24 cellular contexts compared by ENCODE assay signal in genomic region chr19:55196803-55197202, GRCh38. TPM values are rescaled to one million over a fixed set of nuclear protein-coding genes. Genes with fewer than 3 reads are reported as not detected.
DNase-seq lines count a peak whose midpoint lies in the region; ATAC-seq, FAIRE-seq and TF ChIP-seq lines count a peak whose summit lies in the region.
"Had no signal": no experiment of that assay in that cellular context is flagged by ENCODE, and none has a peak within 500 bp of the region (broad histone marks: within the 10 kb centered on the region; RNA-seq: fewer than 3 reads in every experiment).

No MANE protein-coding gene starts in this region.

- H3K36me3 ChIP-seq in HepG2 (replicated peaks in 1 of 2; ENCODE audit: control insufficient read depth in 1 of 2, insufficient read depth in 2 of 2, low read length in 2 of 2) (peaks cover 22 to 63% of the 10 kb centered on the region in 2 experiments), right lobe of liver (peaks cover 0 to 8% (median 3%) of the 10 kb centered on the region in 4 donors), osteoblast (ENCODE audit: insufficient read depth, low read length) (no peaks in the 10 kb centered on the region), SJCRH30 (no peaks in the 10 kb centered on the region)

- CTCF ChIA-PET in HepG2 (lab: Yijun Ruan, JAX; ENCODE audit: low intra/inter-chr PET ratio, low total read pairs) = no interaction called here

- H3K79me2 ChIP-seq in HepG2 (ENCODE audit: insufficient read depth, low read length) (no peaks in the 10 kb centered on the region), osteoblast (ENCODE audit: insufficient read depth, low read length) (no peaks in the 10 kb centered on the region)

- no peak overlapping the region for H3K4me3 ChIP-seq in HepG2 (replicated peaks in 1 of 3; ENCODE audit: insufficient read depth in 1 of 3, low read depth in 2 of 3, low read length in 3 of 3)
- H3K4me3 ChIP-seq in right lobe of liver = no peak overlapping the region
- no peak overlapping the region for H3K4me3 ChIP-seq in osteoblast (ENCODE audit: insufficient read depth, low read length)
- no peak overlapping the region for H3K4me3 ChIP-seq in SJCRH30

- peaks cover under 1% of the 10 kb centered on the region; the same call in 1 of the 2 replicates for H4K20me1 ChIP-seq in HepG2 (ENCODE audit: insufficient read depth, low read length)
- H4K20me1 ChIP-seq in osteoblast (ENCODE audit: insufficient read depth, low read length) = no peaks in the 10 kb centered on the region

- in situ Hi-C loops in HepG2 (cut with HindIII; ENCODE audit: extremely low pct_ligation_motif_present, low pct_unique_long_range_greater_than_20kb) = no loop called here

- H3K9me3 ChIP-seq in HepG2 (ENCODE audit: low read length) = no peaks in the 10 kb centered on the region
- H3K9me3 ChIP-seq in right lobe of liver = no peaks in the 10 kb centered on the region
- H3K9me3 ChIP-seq in osteoblast (ENCODE audit: low read depth, low read length) = no peaks in the 10 kb centered on the region
- H3K9me3 ChIP-seq in SJCRH30 (replicated peaks) = no peaks in the 10 kb centered on the region

- H3K27ac ChIP-seq in HepG2 (ENCODE audit: extremely low read length, insufficient read depth, low read length) = no peak overlapping the region
- no peak overlapping the region for H3K27ac ChIP-seq in right lobe of liver
- H3K27ac ChIP-seq in osteoblast (ENCODE audit: low read depth, low read length) = no peak overlapping the region
- H3K27ac ChIP-seq in SJCRH30 = no peak overlapping the region

- TF ChIP-seq EP300 in HepG2 (IDR thresholded peaks at IDR 0.05; ENCODE audit: low read depth in 2 of 2, low read length in 2 of 2) (no peak), HepG2 (CRISPR knock-in tag; IDR thresholded peaks at IDR 0.05; ENCODE audit: borderline replicate concordance) (no peak)

- TSS peak; percentile 29 for BruUV-seq in HepG2 (replicated peaks; lab: Mats Ljungman, UMichigan)

- no peak for TF ChIP-seq RAD21 in HepG2 (CRISPR knock-in tag; IDR thresholded peaks at IDR 0.05)

- TF ChIP-seq CTCF in HepG2 (CRISPR knock-in tag; IDR thresholded peaks at IDR 0.05) = no peak
- no peak for TF ChIP-seq CTCF in right lobe of liver (IDR thresholded peaks at IDR 0.05)
- no peak for TF ChIP-seq CTCF in osteoblast (IDR thresholded peaks at IDR 0.05; ENCODE audit: extremely low read depth, low read depth, low read length)

- POLR2A ChIA-PET in HepG2 (lab: Yijun Ruan, JAX) = interaction anchor here (0.5 to 6.1 kb wide), 5 partner anchors 8 to 142 kb away, joined by 3 to 28 read pairs (median 3); partner anchors contain the start of gene PTPRH

- no peak overlapping the region for H2AFZ ChIP-seq in HepG2 (ENCODE audit: low read length)
- no peak overlapping the region for H2AFZ ChIP-seq in osteoblast (ENCODE audit: low read length)

- H3K27me3 ChIP-seq in HepG2 (ENCODE audit: control insufficient read depth in 1 of 2, insufficient read depth in 2 of 2, low read length in 2 of 2) (no peaks in the 10 kb centered on the region), right lobe of liver (no peaks in the 10 kb centered on the region), osteoblast (ENCODE audit: insufficient read depth, low read length) (no peaks in the 10 kb centered on the region), SJCRH30 (no peaks in the 10 kb centered on the region)

- 95% methylated on average over 9 of the region's 10 CpGs for WGBS in HepG2 (ENCODE audit: low lambda C conversion rate)
- WGBS in right lobe of liver (ENCODE audit: insufficient coverage, low coverage, low lambda C conversion rate, missing lambda C conversion rate) = 90% methylated on average over 7 of the region's 10 CpGs

- DNase-seq in HepG2 (ENCODE audit: low spot score) (no peak), right lobe of liver (no peak), NAMALWA (ENCODE audit: low spot score) (peak; percentile 51), SW480 (ENCODE audit: low spot score) (peak; percentile 33), osteoblast (ENCODE audit: insufficient read length, low spot score, missing footprints) (peak; percentile 77), SJCRH30 (no peak)
- DNase-seq: activated CD4-positive, alpha-beta T cell treated with anti-CD3 and anti-CD28 coated beads for 48 hours; activated naive CD4-positive, alpha-beta T cell treated with anti-CD3 and anti-CD28 coated beads, Interleukin-2, amount 10 ng/mL, durations not matched to agents 7 days and 5 days; cortex of kidney; GOT3; NCI-H1694; NCI-H226; retina; Right ventricle myocardium superior; stimulated activated CD4-positive, alpha-beta T cell treated with anti-CD3 and anti-CD28 coated beads, Interleukin-2, amount 100 ng/mL, for 48 hours; stimulated activated naive B cell treated with anti-CD40 and anti-IgM and Interleukin-4, amounts not matched to agents 10 μg/mL and 1 μg/mL and 100 μg/mL, for 72 hours; T-cell had no signal

- ATAC-seq in HepG2 (no peak), right lobe of liver (no peak), HG03565 (IDR thresholded peaks at IDR 0.05; ENCODE audit: unreplicated experiment) (no peak), GM21717 (IDR thresholded peaks at IDR 0.05; ENCODE audit: unreplicated experiment) (no peak)

- FAIRE-seq in HepG2 (lab: Jason Lieb, UNC) = no peak
- FAIRE-seq: endometrium, GM12891 had no signal

- TF ChIP-seq POLR2A in HepG2 (IDR thresholded peaks at IDR 0.05; ENCODE audit: insufficient read depth in 1 of 2, low read depth in 2 of 2, low read length in 2 of 2) = no peak
- TF ChIP-seq POLR2A in right lobe of liver (IDR thresholded peaks at IDR 0.05) = no peak

- H3K9ac ChIP-seq in HepG2 (ENCODE audit: insufficient read depth, low read depth, low read length) = no peak overlapping the region

- intact Hi-C loops in HepG2 (cut with micrococcal nuclease; ENCODE audit: unreplicated experiment) = loop anchor here (1.0 kb wide), 1 partner anchor 19 kb away; no protein-coding TSS in a partner anchor
- intact Hi-C loops in right lobe of liver (cut with DNase I) = loop anchor here in 1 of 2 donors (10.0 kb wide), 1 partner anchor 58 kb away; the partner anchor contains the start of gene PPP6R1

- H3K4me2 ChIP-seq in HepG2 (ENCODE audit: low read depth, low read length) (no peak overlapping the region), osteoblast (ENCODE audit: insufficient read depth, low read length) (no peak overlapping the region)

- H3K4me1 ChIP-seq in HepG2 (ENCODE audit: insufficient read depth, low read length) = no peaks in the 10 kb centered on the region
- H3K4me1 ChIP-seq in right lobe of liver = no peaks in the 10 kb centered on the region
- H3K4me1 ChIP-seq in osteoblast (ENCODE audit: insufficient read depth, low read length) = no peaks in the 10 kb centered on the region
- H3K4me1 ChIP-seq in SJCRH30 = no peaks in the 10 kb centered on the region

RNA-seq across cellular contexts. Expression of gene PTPRH, which starts 12.5 kb away (rescaled TPM):
- 9.9 and 14.7 TPM in 2 replicates for total RNA-seq in HepG2 (2016; rRNA removed; fragmentation: Illumina TruSeq; extraction: Trizol)
- total RNA-seq in HepG2 (2016; cell fraction: cytosol; rRNA removed; fragmentation: Illumina TruSeq; extraction: Trizol; ENCODE audit: low read depth) = 1.9 and 2.0 TPM in 2 replicates
- 8.4 and 15.2 TPM in 2 replicates for total RNA-seq in HepG2 (2016; cell fraction: insoluble cytoplasmic fraction; rRNA removed; fragmentation: Illumina TruSeq; extraction: Trizol)
- total RNA-seq in HepG2 (2016; cell fraction: membrane; rRNA removed; fragmentation: Illumina TruSeq; extraction: Trizol) = 5.0 and 5.3 TPM in 2 replicates
- 13.3 and 16.9 TPM in 2 replicates for total RNA-seq in HepG2 (2016; cell fraction: nucleus; rRNA removed; fragmentation: Illumina TruSeq; extraction: Trizol)
- polyA plus RNA-seq in HepG2 (2011; rRNA removed) = 125 and 166 TPM in 2 replicates
- 78.8 and 83.6 TPM in 2 replicates for polyA plus RNA-seq in HepG2 (2011; cell fraction: cytosol; rRNA removed)
- 220 and 225 TPM in 2 replicates for polyA plus RNA-seq in HepG2 (2011; cell fraction: nucleus; rRNA removed)
- 52.4 and 60.5 TPM in 2 replicates for polyA plus RNA-seq in HepG2 (2012)
- polyA plus RNA-seq in HepG2 (2016; cell fraction: cytosol; fragmentation: Illumina TruSeq; extraction: Trizol; ENCODE audit: low read depth) = 0.66 and 0.80 TPM in 2 replicates
- polyA plus RNA-seq in HepG2 (2016; cell fraction: insoluble cytoplasmic fraction; fragmentation: Illumina TruSeq; extraction: Trizol; ENCODE audit: low read depth) = 5.8 and 6.3 TPM in 2 replicates
- 1.2 and 2.2 TPM in 2 replicates for polyA plus RNA-seq in HepG2 (2016; cell fraction: membrane; fragmentation: Illumina TruSeq; extraction: Trizol; ENCODE audit: low read depth)
- 19.3 and 22.0 TPM in 2 replicates for polyA plus RNA-seq in HepG2 (2016; cell fraction: nucleus; fragmentation: Illumina TruSeq; extraction: Trizol; ENCODE audit: insufficient read depth, low read depth)
- 4.3 and 150 TPM in 2 replicates for polyA minus RNA-seq in HepG2 (2011; rRNA and poly(A)+ RNA removed; ENCODE audit: low replicate concordance)
- 36.0 and 38.7 TPM in 2 replicates for polyA minus RNA-seq in HepG2 (2011; cell fraction: cytosol; rRNA and poly(A)+ RNA removed)
- polyA minus RNA-seq in HepG2 (2011; cell fraction: nucleus; rRNA and poly(A)+ RNA removed) = 84.6 and 100 TPM in 2 replicates
- total RNA-seq in right lobe of liver = 10 to 100 TPM in 3 of 6 experiments, 1 to 10 TPM in 3; 4.2 to 25.9 (median 12.9) TPM
- total RNA-seq in osteoblast = 0.88 and 1.1 TPM in 2 replicates
- 0.94 and 1.4 TPM in 2 replicates for total RNA-seq in SJCRH30 (2014; rRNA removed; shearing (Covaris generic))
- total RNA-seq: temporal lobe had no signal

RNA-seq across cellular contexts. Expression of gene SYT5, which starts 16.7 kb away (rescaled TPM):
- total RNA-seq in HepG2 (2016; rRNA removed; fragmentation: Illumina TruSeq; extraction: Trizol) (not detected in 2 replicates), right lobe of liver (1 to 10 TPM in 1 of 6 experiments, under 1 TPM in 1, not detected in 4; 0.06 to 1.7 TPM), osteoblast (not detected in 2 replicates)
- total RNA-seq in HepG2 (2016; cell fraction: cytosol; rRNA removed; fragmentation: Illumina TruSeq; extraction: Trizol; ENCODE audit: low read depth) = not detected in 2 replicates
- not detected in 2 replicates for total RNA-seq in HepG2 (2016; cell fraction: insoluble cytoplasmic fraction; rRNA removed; fragmentation: Illumina TruSeq; extraction: Trizol)
- not detected in 2 replicates for total RNA-seq in HepG2 (2016; cell fraction: membrane; rRNA removed; fragmentation: Illumina TruSeq; extraction: Trizol)
- total RNA-seq in HepG2 (2016; cell fraction: nucleus; rRNA removed; fragmentation: Illumina TruSeq; extraction: Trizol) = 0.12 TPM in 1 of 2 replicates, not detected in the other
- 0.04 TPM in 1 of 2 replicates, not detected in the other for polyA plus RNA-seq in HepG2 (2011; rRNA removed)
- 0.11 TPM in 1 of 2 replicates, not detected in the other for polyA plus RNA-seq in HepG2 (2011; cell fraction: cytosol; rRNA removed)
- 0.87 and 0.90 TPM in 2 replicates for polyA plus RNA-seq in HepG2 (2011; cell fraction: nucleus; rRNA removed)
- 0.24 and 0.25 TPM in 2 replicates for polyA plus RNA-seq in HepG2 (2012)
- not detected in 2 replicates for polyA plus RNA-seq in HepG2 (2016; cell fraction: cytosol; fragmentation: Illumina TruSeq; extraction: Trizol; ENCODE audit: low read depth)
- not detected in 2 replicates for polyA plus RNA-seq in HepG2 (2016; cell fraction: insoluble cytoplasmic fraction; fragmentation: Illumina TruSeq; extraction: Trizol; ENCODE audit: low read depth)
- polyA plus RNA-seq in HepG2 (2016; cell fraction: membrane; fragmentation: Illumina TruSeq; extraction: Trizol; ENCODE audit: low read depth) = not detected in 2 replicates
- polyA plus RNA-seq in HepG2 (2016; cell fraction: nucleus; fragmentation: Illumina TruSeq; extraction: Trizol; ENCODE audit: insufficient read depth, low read depth) = not detected in 2 replicates
- 0.05 and 0.52 TPM in 2 replicates for polyA minus RNA-seq in HepG2 (2011; rRNA and poly(A)+ RNA removed; ENCODE audit: low replicate concordance)
- not detected in 2 replicates for polyA minus RNA-seq in HepG2 (2011; cell fraction: cytosol; rRNA and poly(A)+ RNA removed)
- 0.62 and 2.8 TPM in 2 replicates for polyA minus RNA-seq in HepG2 (2011; cell fraction: nucleus; rRNA and poly(A)+ RNA removed)
- total RNA-seq in SJCRH30 (2014; rRNA removed; shearing (Covaris generic)) = 0.36 TPM in 1 of 2 replicates, not detected in the other
- total RNA-seq: Right ventricle myocardium superior had no signal

RNA-seq across cellular contexts. Expression of gene DNAAF3, which starts 30.4 kb away (rescaled TPM):
- 0.40 and 0.41 TPM in 2 replicates for total RNA-seq in HepG2 (2016; rRNA removed; fragmentation: Illumina TruSeq; extraction: Trizol)
- 0.40 TPM in 1 of 2 replicates, not detected in the other for total RNA-seq in HepG2 (2016; cell fraction: cytosol; rRNA removed; fragmentation: Illumina TruSeq; extraction: Trizol; ENCODE audit: low read depth)
- total RNA-seq in HepG2 (2016; cell fraction: insoluble cytoplasmic fraction; rRNA removed; fragmentation: Illumina TruSeq; extraction: Trizol) = 0.17 and 0.30 TPM in 2 replicates
- total RNA-seq in HepG2 (2016; cell fraction: membrane; rRNA removed; fragmentation: Illumina TruSeq; extraction: Trizol) = 0.17 and 0.34 TPM in 2 replicates
- total RNA-seq in HepG2 (2016; cell fraction: nucleus; rRNA removed; fragmentation: Illumina TruSeq; extraction: Trizol) = 0.66 and 1.1 TPM in 2 replicates
- polyA plus RNA-seq in HepG2 (2011; rRNA removed) = 0.30 and 0.33 TPM in 2 replicates
- 0.12 and 0.27 TPM in 2 replicates for polyA plus RNA-seq in HepG2 (2011; cell fraction: cytosol; rRNA removed)
- 1.0 and 1.6 TPM in 2 replicates for polyA plus RNA-seq in HepG2 (2011; cell fraction: nucleus; rRNA removed)
- 0.24 and 0.31 TPM in 2 replicates for polyA plus RNA-seq in HepG2 (2012)
- polyA plus RNA-seq in HepG2 (2016; cell fraction: cytosol; fragmentation: Illumina TruSeq; extraction: Trizol; ENCODE audit: low read depth) = 0.28 TPM in 1 of 2 replicates, not detected in the other
- 0.41 and 0.73 TPM in 2 replicates for polyA plus RNA-seq in HepG2 (2016; cell fraction: insoluble cytoplasmic fraction; fragmentation: Illumina TruSeq; extraction: Trizol; ENCODE audit: low read depth)
- not detected in 2 replicates for polyA plus RNA-seq in HepG2 (2016; cell fraction: membrane; fragmentation: Illumina TruSeq; extraction: Trizol; ENCODE audit: low read depth)
- polyA plus RNA-seq in HepG2 (2016; cell fraction: nucleus; fragmentation: Illumina TruSeq; extraction: Trizol; ENCODE audit: insufficient read depth, low read depth) = 1.1 and 1.9 TPM in 2 replicates
- polyA minus RNA-seq in HepG2 (2011; rRNA and poly(A)+ RNA removed; ENCODE audit: low replicate concordance) = 0.06 and 16.2 TPM in 2 replicates
- polyA minus RNA-seq in HepG2 (2011; cell fraction: cytosol; rRNA and poly(A)+ RNA removed) = not detected in 2 replicates
- 0.26 TPM in 1 of 2 replicates, not detected in the other for polyA minus RNA-seq in HepG2 (2011; cell fraction: nucleus; rRNA and poly(A)+ RNA removed)
- 1 to 10 TPM in 2 of 6 experiments, under 1 TPM in 4; 0.22 to 4.3 (median 0.49) TPM for total RNA-seq in right lobe of liver
- total RNA-seq in osteoblast = 0.59 and 0.72 TPM in 2 replicates
- total RNA-seq in SJCRH30 (2014; rRNA removed; shearing (Covaris generic)) = 9.1 and 14.0 TPM in 2 replicates
- total RNA-seq: T-cell had no signal

RNA-seq across cellular contexts. Expression of gene TMEM86B, which starts 31.8 kb away (rescaled TPM):
- total RNA-seq in HepG2 (2016; rRNA removed; fragmentation: Illumina TruSeq; extraction: Trizol) (6.0 and 9.6 TPM in 2 replicates), right lobe of liver (10 to 100 TPM in 5 of 6 experiments, 1 to 10 TPM in 1; 8.8 to 22.2 (median 14.0) TPM), osteoblast (1.5 and 2.5 TPM in 2 replicates)
- total RNA-seq in HepG2 (2016; cell fraction: cytosol; rRNA removed; fragmentation: Illumina TruSeq; extraction: Trizol; ENCODE audit: low read depth) = 9.6 and 12.1 TPM in 2 replicates
- total RNA-seq in HepG2 (2016; cell fraction: insoluble cytoplasmic fraction; rRNA removed; fragmentation: Illumina TruSeq; extraction: Trizol) = 6.1 and 10.1 TPM in 2 replicates
- total RNA-seq in HepG2 (2016; cell fraction: membrane; rRNA removed; fragmentation: Illumina TruSeq; extraction: Trizol) = 13.1 and 18.6 TPM in 2 replicates
- 7.1 and 10.0 TPM in 2 replicates for total RNA-seq in HepG2 (2016; cell fraction: nucleus; rRNA removed; fragmentation: Illumina TruSeq; extraction: Trizol)
- polyA plus RNA-seq in HepG2 (2011; rRNA removed) = 7.7 and 10.7 TPM in 2 replicates
- 6.2 and 9.1 TPM in 2 replicates for polyA plus RNA-seq in HepG2 (2011; cell fraction: cytosol; rRNA removed)
- polyA plus RNA-seq in HepG2 (2011; cell fraction: nucleus; rRNA removed) = 66.7 and 95.0 TPM in 2 replicates
- 16.2 and 16.6 TPM in 2 replicates for polyA plus RNA-seq in HepG2 (2012)
- 22.1 and 25.3 TPM in 2 replicates for polyA plus RNA-seq in HepG2 (2016; cell fraction: cytosol; fragmentation: Illumina TruSeq; extraction: Trizol; ENCODE audit: low read depth)
- 8.1 and 13.8 TPM in 2 replicates for polyA plus RNA-seq in HepG2 (2016; cell fraction: insoluble cytoplasmic fraction; fragmentation: Illumina TruSeq; extraction: Trizol; ENCODE audit: low read depth)
- polyA plus RNA-seq in HepG2 (2016; cell fraction: membrane; fragmentation: Illumina TruSeq; extraction: Trizol; ENCODE audit: low read depth) = 27.2 and 29.7 TPM in 2 replicates
- polyA plus RNA-seq in HepG2 (2016; cell fraction: nucleus; fragmentation: Illumina TruSeq; extraction: Trizol; ENCODE audit: insufficient read depth, low read depth) = 36.9 and 38.1 TPM in 2 replicates
- polyA minus RNA-seq in HepG2 (2011; rRNA and poly(A)+ RNA removed; ENCODE audit: low replicate concordance) = 1.9 and 14.4 TPM in 2 replicates
- 2.9 and 3.2 TPM in 2 replicates for polyA minus RNA-seq in HepG2 (2011; cell fraction: cytosol; rRNA and poly(A)+ RNA removed)
- 7.1 and 7.8 TPM in 2 replicates for polyA minus RNA-seq in HepG2 (2011; cell fraction: nucleus; rRNA and poly(A)+ RNA removed)
- total RNA-seq in SJCRH30 (2014; rRNA removed; shearing (Covaris generic)) = 2.3 and 2.5 TPM in 2 replicates

RNA-seq across cellular contexts. Expression of gene TNNI3, which starts 39.3 kb away (rescaled TPM):
- total RNA-seq in HepG2 (2016; rRNA removed; fragmentation: Illumina TruSeq; extraction: Trizol) (3.5 and 3.7 TPM in 2 replicates), right lobe of liver (under 1 TPM in 3 of 6 experiments, not detected in 3; 0.43 to 0.83 (median 0.62) TPM), osteoblast (not detected in 2 replicates)
- total RNA-seq in HepG2 (2016; cell fraction: cytosol; rRNA removed; fragmentation: Illumina TruSeq; extraction: Trizol; ENCODE audit: low read depth) = 1.9 and 3.2 TPM in 2 replicates
- 3.8 and 5.6 TPM in 2 replicates for total RNA-seq in HepG2 (2016; cell fraction: insoluble cytoplasmic fraction; rRNA removed; fragmentation: Illumina TruSeq; extraction: Trizol)
- 2.0 and 2.4 TPM in 2 replicates for total RNA-seq in HepG2 (2016; cell fraction: membrane; rRNA removed; fragmentation: Illumina TruSeq; extraction: Trizol)
- total RNA-seq in HepG2 (2016; cell fraction: nucleus; rRNA removed; fragmentation: Illumina TruSeq; extraction: Trizol) = 1.6 and 2.3 TPM in 2 replicates
- polyA plus RNA-seq in HepG2 (2011; rRNA removed) = 3.7 TPM in 2 replicates
- 4.8 and 5.7 TPM in 2 replicates for polyA plus RNA-seq in HepG2 (2011; cell fraction: cytosol; rRNA removed)
- 2.4 and 3.1 TPM in 2 replicates for polyA plus RNA-seq in HepG2 (2011; cell fraction: nucleus; rRNA removed)
- polyA plus RNA-seq in HepG2 (2012) = 4.6 and 9.0 TPM in 2 replicates
- polyA plus RNA-seq in HepG2 (2016; cell fraction: cytosol; fragmentation: Illumina TruSeq; extraction: Trizol; ENCODE audit: low read depth) = 1.5 and 2.8 TPM in 2 replicates
- polyA plus RNA-seq in HepG2 (2016; cell fraction: insoluble cytoplasmic fraction; fragmentation: Illumina TruSeq; extraction: Trizol; ENCODE audit: low read depth) = 4.3 and 5.1 TPM in 2 replicates
- polyA plus RNA-seq in HepG2 (2016; cell fraction: membrane; fragmentation: Illumina TruSeq; extraction: Trizol; ENCODE audit: low read depth) = 1.1 and 1.6 TPM in 2 replicates
- polyA plus RNA-seq in HepG2 (2016; cell fraction: nucleus; fragmentation: Illumina TruSeq; extraction: Trizol; ENCODE audit: insufficient read depth, low read depth) = 3.4 TPM in 2 replicates
- 0.48 and 0.75 TPM in 2 replicates for polyA minus RNA-seq in HepG2 (2011; rRNA and poly(A)+ RNA removed; ENCODE audit: low replicate concordance)
- polyA minus RNA-seq in HepG2 (2011; cell fraction: cytosol; rRNA and poly(A)+ RNA removed) = not detected in 2 replicates
- not detected in 2 replicates for polyA minus RNA-seq in HepG2 (2011; cell fraction: nucleus; rRNA and poly(A)+ RNA removed)
- 2.4 and 2.5 TPM in 2 replicates for total RNA-seq in SJCRH30 (2014; rRNA removed; shearing (Covaris generic))
- total RNA-seq: glomerular endothelial cell, omental fat pad, T-cell had no signal

Comparison
In these comparisons a context has a peak if more than half of its experiments do, and no peak if none do; other contexts are left out.
1. DNase-seq: peak in NAMALWA (single experiment), SW480 (single experiment) and osteoblast (single experiment); none in HepG2 (single experiment), right lobe of liver (0 of 3) and SJCRH30 (0 of 2).